13 cellular contexts compared by ENCODE assay signal in genomic region chr7:226281-226882, GRCh38. TPM values are rescaled to one million over a fixed set of nuclear protein-coding genes. Genes with fewer than 3 reads are reported as not detected.
DNase-seq lines count a peak whose midpoint lies in the region; ATAC-seq and TF ChIP-seq lines count a peak whose summit lies in the region.
"Had no signal": no experiment of that assay in that cellular context is flagged by ENCODE, and none has a peak within 500 bp of the region (broad histone marks: within the 10 kb centered on the region; RNA-seq: fewer than 3 reads in every experiment).

No MANE protein-coding gene starts in this region.

- TF ChIP-seq CTCF in PC-3 (conservative IDR thresholded peaks at IDR 0.05; ENCODE audit: low read depth, low read length) (no peak), esophagus muscularis mucosa (IDR thresholded peaks at IDR 0.05) (no peak), psoas muscle (IDR thresholded peaks at IDR 0.05) (no peak)

- H3K9me2 ChIP-seq in PC-3 (replicated peaks; ENCODE audit: low read length): no peaks in the 10 kb centered on the region

- DNase-seq in Daoy (ENCODE audit: low read depth) (peak; percentile 94), PC-3 (peak; percentile 47), esophagus muscularis mucosa (ENCODE audit: extremely low spot score) (no peak), psoas muscle (peak in 1 of 2 donors; percentile 65), NCI-H774 (lab: John Stamatoyannopoulos, UW) (no peak), NCI-H1930 (lab: John Stamatoyannopoulos, UW) (no peak)
- DNase-seq: activated CD8-positive, alpha-beta memory T cell treated with anti-CD3 and anti-CD28 coated beads, Interleukin-2, amount 50 U/mL, for 48 hours; activated naive CD8-positive, alpha-beta T cell treated with anti-CD3 and anti-CD28 coated beads for 36 hours; NK-92 treated with Interleukin-12 subunit alpha and Interleukin-12 subunit beta, amount 100 ng/mL, for 24 hours; stimulated activated CD8-positive, alpha-beta memory T cell treated with anti-CD3 and anti-CD28 coated beads, Interleukin-4, amount 100 ng/mL, for 48 hours had no signal

- TF ChIP-seq EP300 in esophagus muscularis mucosa (IDR thresholded peaks at IDR 0.05): no peak

- H2AFZ ChIP-seq in PC-3 (ENCODE audit: low read length): no peak overlapping the region

- CTCF ChIA-PET in PC-3 (lab: Charles Lee): interaction anchor here (0.6 kb wide), 1 partner anchor 61 kb away, joined by 3 read pairs; no protein-coding TSS in a partner anchor

- no peak overlapping the region for H3K4me3 ChIP-seq in PC-3 (ENCODE audit: low read length)
- no peak overlapping the region for H3K4me3 ChIP-seq in esophagus muscularis mucosa
- H3K4me3 ChIP-seq in psoas muscle: no peak overlapping the region

- no peaks in the 10 kb centered on the region for H3K79me2 ChIP-seq in PC-3 (ENCODE audit: low read length)

- peak; percentile 96 for ATAC-seq in PC-3
- peak in 2 of 4 donors; percentile 32 to 57 for ATAC-seq in psoas muscle
- no peak for ATAC-seq in GM18858 (IDR thresholded peaks at IDR 0.05; ENCODE audit: unreplicated experiment)
- ATAC-seq in HG03039 (IDR thresholded peaks at IDR 0.05; ENCODE audit: unreplicated experiment): no peak

- POLR2A ChIA-PET in PC-3 (lab: Charles Lee; ENCODE audit: unreplicated experiment): no interaction called here

- H3K27me3 ChIP-seq in PC-3 (ENCODE audit: low read length): no peaks in the 10 kb centered on the region
- no peaks in the 10 kb centered on the region for H3K27me3 ChIP-seq in esophagus muscularis mucosa
- H3K27me3 ChIP-seq in psoas muscle (ENCODE audit: insufficient read depth in 3 of 3, low read length in 2 of 3): no peaks in the 10 kb centered on the region

- TF ChIP-seq POLR2A in esophagus muscularis mucosa (IDR thresholded peaks at IDR 0.05; ENCODE audit: low read depth): no peak

- H3K27ac ChIP-seq in PC-3 (ENCODE audit: low read length) (peak overlapping the region; percentile 26; the same call in 1 of the 2 replicates), esophagus muscularis mucosa (replicated peaks in 1 of 4) (peak overlapping the region; percentile 89 to 98 (median 96)), psoas muscle (peak overlapping the region; percentile 55)
- H3K27ac ChIP-seq: C4-2B had no signal

- BruUV-seq in PC-3 (replicated peaks; lab: Mats Ljungman, UMichigan): no TSS peak

- no peaks in the 10 kb centered on the region for H3K9me3 ChIP-seq in PC-3 (ENCODE audit: low read length)
- H3K9me3 ChIP-seq in esophagus muscularis mucosa: no peaks in the 10 kb centered on the region
- H3K9me3 ChIP-seq in psoas muscle: no peaks in the 10 kb centered on the region

- H3K36me3 ChIP-seq in PC-3 (ENCODE audit: low read depth, low read length): no peaks in the 10 kb centered on the region
- peaks cover 0 to 7% (median 4%) of the 10 kb centered on the region in 4 donors for H3K36me3 ChIP-seq in esophagus muscularis mucosa
- no peaks in the 10 kb centered on the region for H3K36me3 ChIP-seq in psoas muscle (ENCODE audit: insufficient read depth in 1 of 2, low read depth in 1 of 2)

- no peak overlapping the region for H3K4me2 ChIP-seq in PC-3 (ENCODE audit: low read length)

- H3F3A ChIP-seq in PC-3 (ENCODE audit: low read length, unreplicated experiment): no peaks in the 10 kb centered on the region

- H4K20me1 ChIP-seq in PC-3 (ENCODE audit: low read length): no peaks in the 10 kb centered on the region

- 78% methylated on average over 18 of the region's 23 CpGs for WGBS in esophagus muscularis mucosa
- 74 to 84% (median 82%) methylated on average over 23 of the region's 23 CpGs for WGBS in psoas muscle, 3 donors

- H3K4me1 ChIP-seq in PC-3 (ENCODE audit: insufficient read depth, low read length): peaks cover 7% of the 10 kb centered on the region; the same call in 1 of the 2 replicates
- H3K4me1 ChIP-seq in esophagus muscularis mucosa: peaks cover 34 to 79% (median 71%) of the 10 kb centered on the region in 4 donors
- peaks cover 31% of the 10 kb centered on the region for H3K4me1 ChIP-seq in psoas muscle

- H3K9ac ChIP-seq in PC-3 (ENCODE audit: low read length): no peak overlapping the region

- intact Hi-C loops in PC-3 (cut with micrococcal nuclease): no loop called here
- intact Hi-C loops in esophagus muscularis mucosa (cut with DNase I): no loop called here
- intact Hi-C loops in psoas muscle (cut with DNase I): no loop called here

RNA-seq across cellular contexts. Expression of gene FAM20C, which starts 34.0 kb away (rescaled TPM):
- 48.8 and 48.9 TPM in 2 replicates for total RNA-seq in Daoy (2014; rRNA removed; shearing (Covaris generic))
- total RNA-seq in PC-3 (2014; rRNA removed): 87.9 and 119 TPM in 2 replicates
- 10 to 100 TPM; 46.5 to 79.2 (median 69.8) TPM for total RNA-seq in esophagus muscularis mucosa
- total RNA-seq in psoas muscle: 10 to 100 TPM; 28.1 to 47.6 (median 43.6) TPM
- polyA plus RNA-seq in psoas muscle: 10 to 100 TPM; 15.6 to 18.3 (median 16.5) TPM

Comparison
In these comparisons a context has a peak if more than half of its experiments do, and no peak if none do; other contexts are left out.
1. DNase-seq: peak in Daoy (single experiment) and PC-3 (single experiment); none in esophagus muscularis mucosa (single experiment), NCI-H774 (single experiment) and NCI-H1930 (0 of 2).
2. H3K27ac ChIP-seq: peak in every context shown above with its lines; median percentile 96 in esophagus muscularis mucosa; 55 in psoas muscle; 26 in PC-3.